In genomic region chr2:43776317-43776716, GRCh38 we compare ENCODE assay signal across 17 cellular contexts.
"Had no signal": no experiment of that assay in that cellular context is flagged by ENCODE, and none has a peak within 500 bp of the region (broad histone marks: within the 10 kb centered on the region; RNA-seq: fewer than 3 reads in every experiment).

No MANE protein-coding gene starts in this region.

- DNase-seq: activated effector memory CD4-positive, alpha-beta T cell treated with Interleukin-2 at 50 U/mL for 16 hours; amniotic stem cell; cerebellar nuclear complex; gastrocnemius medialis; hippocampal formation; kidney glomerular epithelial cell; left lung; naive thymus-derived CD8-positive, alpha-beta T cell; retina; sigmoid colon; stimulated activated CD4-positive, alpha-beta T cell treated with anti-CD3 and anti-CD28 coated beads, Interleukin-4, amount 100 ng/mL, for 4 hours; stomach; T-helper 1 cell; T1000 had no signal

- H3K4me3 Mint-ChIP-seq: activated naive CD4-positive, alpha-beta T cell treated with anti-CD3 and anti-CD28 coated beads, Interleukin-2, amount 50 U/mL, for 24 hours; WTC11 had no signal

- H3K27ac Mint-ChIP-seq: activated naive CD4-positive, alpha-beta T cell treated with anti-CD3 and anti-CD28 coated beads, Interleukin-2, amount 50 U/mL, for 24 hours; naive thymus-derived CD8-positive, alpha-beta T cell; progenitor cell of endocrine pancreas; WTC11 had no signal

- ATAC-seq: gastrocnemius medialis; left lung; naive thymus-derived CD8-positive, alpha-beta T cell; WTC11 had no signal

- H3K36me3 Mint-ChIP-seq: WTC11 had no signal

- H3K9me3 Mint-ChIP-seq: activated naive CD4-positive, alpha-beta T cell treated with anti-CD3 and anti-CD28 coated beads, Interleukin-2, amount 50 U/mL, for 24 hours; naive thymus-derived CD8-positive, alpha-beta T cell; WTC11 had no signal

- H3K27me3 Mint-ChIP-seq: activated naive CD4-positive, alpha-beta T cell treated with anti-CD3 and anti-CD28 coated beads, Interleukin-2, amount 50 U/mL, for 24 hours; naive thymus-derived CD8-positive, alpha-beta T cell; progenitor cell of endocrine pancreas had no signal
